ENCODE assay signal across 9 cellular contexts in genomic region chr17:73643846-73644144, GRCh38. TPM values are rescaled to one million over a fixed set of nuclear protein-coding genes. Genes with fewer than 3 reads are reported as not detected.
DNase-seq lines count a peak whose midpoint lies in the region; ATAC-seq lines count a peak whose summit lies in the region.
"Had no signal": no experiment of that assay in that cellular context is flagged by ENCODE, and none has a peak within 500 bp of the region (broad histone marks: within the 10 kb centered on the region; RNA-seq: fewer than 3 reads in every experiment).

No MANE protein-coding gene starts in this region.

- peak overlapping the region; percentile 55 for H3K14ac ChIP-seq in trophoblast cell (ENCODE audit: low read length)

- H3K27ac ChIP-seq in CD4-positive, CD25-positive, alpha-beta regulatory T cell (ENCODE audit: insufficient read depth, low read length, poor library complexity, severe bottlenecking), result no peak overlapping the region
- no peak overlapping the region for H3K27ac ChIP-seq in trophoblast cell (ENCODE audit: low read depth, low read length)

- H3K4me3 Mint-ChIP-seq in CD4-positive, CD25-positive, alpha-beta regulatory T cell, result peak overlapping the region in 3 of 4 donors; percentile 74 to 84 (median 84)

- H2BK5ac ChIP-seq in trophoblast cell (ENCODE audit: low read depth, low read length, poor library complexity), result peak overlapping the region; percentile 6

- H3K4ac ChIP-seq in trophoblast cell (ENCODE audit: low read depth, low read length), result peak overlapping the region; percentile 25

- no peaks in the 10 kb centered on the region for H3K36me3 ChIP-seq in CD4-positive, CD25-positive, alpha-beta regulatory T cell (ENCODE audit: control insufficient read depth, insufficient read depth, low read length)
- H3K36me3 ChIP-seq in NT2/D1 (ENCODE audit: insufficient read depth, insufficient read length, low read length) (no peaks in the 10 kb centered on the region), trophoblast cell (ENCODE audit: control insufficient read depth in 1 of 2, insufficient read depth in 2 of 2, low read length in 2 of 2) (no peaks in the 10 kb centered on the region)

- H4K8ac ChIP-seq in trophoblast cell (ENCODE audit: low read depth, low read length), result no peak overlapping the region

- H4K12ac ChIP-seq in trophoblast cell (ENCODE audit: low read depth, low read length), result no peak overlapping the region

- peaks cover 17% of the 10 kb centered on the region for H3K79me1 ChIP-seq in trophoblast cell (ENCODE audit: low read length)

- H3K36me3 Mint-ChIP-seq in CD4-positive, CD25-positive, alpha-beta regulatory T cell, result no peaks in the 10 kb centered on the region

- no peak overlapping the region for H3K23ac ChIP-seq in trophoblast cell (ENCODE audit: low read length)

- H2BK120ac ChIP-seq in trophoblast cell (ENCODE audit: insufficient read depth, low read length, poor library complexity), result no peak overlapping the region

- H3K4me1 ChIP-seq in CD4-positive, CD25-positive, alpha-beta regulatory T cell (ENCODE audit: control insufficient read depth, insufficient read depth, low read length, poor library complexity, severe bottlenecking), result peaks cover 23% of the 10 kb centered on the region
- peaks cover 20% of the 10 kb centered on the region for H3K4me1 ChIP-seq in NT2/D1 (ENCODE audit: insufficient read depth, insufficient read length)
- H3K4me1 ChIP-seq in trophoblast cell (ENCODE audit: control insufficient read depth in 1 of 2, insufficient read depth in 2 of 2, low read length in 2 of 2), result peaks cover 10 to 17% of the 10 kb centered on the region in 2 experiments

- no peak for DNase-seq in CD4-positive, CD25-positive, alpha-beta regulatory T cell
- DNase-seq in NT2/D1 (ENCODE audit: low read depth, low spot score), result no peak
- no peak for DNase-seq in trophoblast cell
- no peak for DNase-seq in NCI-H1694 (lab: John Stamatoyannopoulos, UW)
- DNase-seq in SKM-1 (lab: John Stamatoyannopoulos, UW; ENCODE audit: unreplicated experiment), result no peak
- no peak for DNase-seq in iPS-NIHi11 (ENCODE audit: low spot score)
- no peak for DNase-seq in A172 (ENCODE audit: low spot score)
- DNase-seq: stimulated activated naive CD4-positive, alpha-beta T cell treated with Interleukin-2 at 50 U/mL for 16 hours had no signal

- no peak overlapping the region for H2BK12ac ChIP-seq in trophoblast cell (ENCODE audit: low read length)

- H2AK5ac ChIP-seq in trophoblast cell (ENCODE audit: low read length), result no peak overlapping the region

- peaks cover 0 to 24% (median 3%) of the 10 kb centered on the region in 4 donors for H3K4me1 Mint-ChIP-seq in CD4-positive, CD25-positive, alpha-beta regulatory T cell

- H4K91ac ChIP-seq in trophoblast cell (ENCODE audit: low read depth, low read length), result peak overlapping the region; percentile 63

- H3K27me3 ChIP-seq in CD4-positive, CD25-positive, alpha-beta regulatory T cell (ENCODE audit: control insufficient read depth, insufficient read depth, low read length), result peaks cover 8% of the 10 kb centered on the region
- H3K27me3 ChIP-seq in NT2/D1 (ENCODE audit: insufficient read depth, insufficient read length), result peaks cover 18% of the 10 kb centered on the region
- peaks cover 18% of the 10 kb centered on the region for H3K27me3 ChIP-seq in trophoblast cell (ENCODE audit: insufficient read depth, low read length)

- H3K9me3 ChIP-seq in CD4-positive, CD25-positive, alpha-beta regulatory T cell (ENCODE audit: control insufficient read depth in 2 of 2, low read length in 2 of 2), result no peaks in the 10 kb centered on the region
- H3K9me3 ChIP-seq in NT2/D1 (ENCODE audit: insufficient read depth, low read length) (no peaks in the 10 kb centered on the region), trophoblast cell (ENCODE audit: insufficient read depth, low read depth, low read length) (no peaks in the 10 kb centered on the region)

- no CpG with 5 or more reads among the region's 13 CpGs for WGBS in trophoblast cell (ENCODE audit: extremely low coverage, insufficient coverage, insufficient read length)

- H3K27me3 Mint-ChIP-seq in CD4-positive, CD25-positive, alpha-beta regulatory T cell, result peaks cover 52% of the 10 kb centered on the region

- no peak overlapping the region for H3K4me3 ChIP-seq in CD4-positive, CD25-positive, alpha-beta regulatory T cell (ENCODE audit: low read depth, low read length)
- peak overlapping the region; percentile 82 for H3K4me3 ChIP-seq in NT2/D1 (ENCODE audit: insufficient read length, low read depth)
- H3K4me3 ChIP-seq in trophoblast cell (ENCODE audit: low read depth, low read length), result peak overlapping the region; percentile 71

- H3K9ac ChIP-seq in NT2/D1 (ENCODE audit: insufficient read length, low read depth) (peak overlapping the region; percentile 94), trophoblast cell (ENCODE audit: low read length) (peak overlapping the region; percentile 35)

- no peak overlapping the region for H2AFZ ChIP-seq in trophoblast cell (ENCODE audit: insufficient read depth, low read length, poor library complexity)

- H3K9me3 Mint-ChIP-seq in CD4-positive, CD25-positive, alpha-beta regulatory T cell, result peaks cover 0 to 1% (median 0%) of the 10 kb centered on the region in 7 donors

- ATAC-seq in CD4-positive, CD25-positive, alpha-beta regulatory T cell (ENCODE audit: low read depth in 2 of 2), result no peak
- ATAC-seq in esophagus mucosa, result peak; percentile 7

- no peaks in the 10 kb centered on the region for H3K79me2 ChIP-seq in trophoblast cell (ENCODE audit: control insufficient read depth, insufficient read depth, low read length, poor library complexity)

- H3K4me2 ChIP-seq in trophoblast cell (ENCODE audit: low read length), result peak overlapping the region; percentile 94

- no peak overlapping the region for H3K27ac Mint-ChIP-seq in CD4-positive, CD25-positive, alpha-beta regulatory T cell

- no peak overlapping the region for H3K18ac ChIP-seq in trophoblast cell (ENCODE audit: low read length)

RNA-seq across cellular contexts. Expression of gene SDK2, which starts 0.5 kb away (rescaled TPM):
- total RNA-seq in CD4-positive, CD25-positive, alpha-beta regulatory T cell, result 0.59 TPM
- under 1 TPM in 2 of 4 donors, not detected in 2; 0.02 TPM for polyA plus RNA-seq in CD4-positive, CD25-positive, alpha-beta regulatory T cell
- total RNA-seq in esophagus mucosa, result 4.9 TPM
- 11.1 and 12.0 TPM in 2 replicates for polyA plus RNA-seq in trophoblast cell (2013)
- total RNA-seq in A172 (2014; rRNA removed; shearing (Covaris generic)), result 0.31 and 0.69 TPM in 2 replicates
